In genomic region chr3:134312873-134313838, GRCh38 we compare ENCODE assay signal across 8 cellular contexts.
DNase-seq lines count a peak whose midpoint lies in the region; ATAC-seq and TF ChIP-seq lines count a peak whose summit lies in the region.

No MANE protein-coding gene starts in this region.

- DNase-seq in H7 (peak; percentile 97), astrocyte of the cerebellum (ENCODE audit: low read depth) (no peak), iPS DF 6.9 (ENCODE audit: low read depth, low spot score) (no peak), gastrocnemius medialis (peak in 1 of 2 donors; percentile 68), D341Med (ENCODE audit: low spot score) (no peak)
- DNase-seq in CD4-positive, alpha-beta T cell: no peak

- no CpG with 5 or more reads among the region's 74 CpGs for WGBS in iPS DF 6.9 (ENCODE audit: insufficient coverage, insufficient read length)

- no peaks in the 10 kb centered on the region for H3K9me3 ChIP-seq in iPS DF 6.9 (ENCODE audit: control insufficient read depth, insufficient read depth, low read length)
- H3K9me3 ChIP-seq in gastrocnemius medialis: no peaks in the 10 kb centered on the region
- no peaks in the 10 kb centered on the region for H3K9me3 ChIP-seq in CD4-positive, alpha-beta T cell (ENCODE audit: control insufficient read depth, low read length)

- CTCF ChIA-PET in CD4-positive, alpha-beta T cell (lab: Charles Lee): no interaction called here

- H3K27ac ChIP-seq in iPS DF 6.9 (ENCODE audit: low read length) (no peak overlapping the region), gastrocnemius medialis (peak overlapping the region; percentile 66 to 83 (median 81))
- H3K27ac ChIP-seq in CD4-positive, alpha-beta T cell (ENCODE audit: low read depth, low read length): no peak overlapping the region

- peaks cover 37% of the 10 kb centered on the region for H3K27me3 Mint-ChIP-seq in CD4-positive, alpha-beta T cell

- no peak overlapping the region for H3K27ac Mint-ChIP-seq in CD4-positive, alpha-beta T cell

- no peak overlapping the region for H3K4me3 Mint-ChIP-seq in CD4-positive, alpha-beta T cell

- H3K27me3 ChIP-seq in H7 (ENCODE audit: control insufficient read depth, insufficient read depth, low read length): peaks cover 19% of the 10 kb centered on the region
- peaks cover 3% of the 10 kb centered on the region; the same call in 1 of the 2 replicates for H3K27me3 ChIP-seq in iPS DF 6.9 (ENCODE audit: control insufficient read depth, insufficient read depth, low read length)
- H3K27me3 ChIP-seq in gastrocnemius medialis: no peaks in the 10 kb centered on the region
- H3K27me3 ChIP-seq in CD4-positive, alpha-beta T cell (ENCODE audit: control insufficient read depth, insufficient read depth, low read length): peaks cover 19% of the 10 kb centered on the region

- H3K9me3 Mint-ChIP-seq in CD4-positive, alpha-beta T cell: no peaks in the 10 kb centered on the region

- peak; percentile 47 for TF ChIP-seq CTCF in astrocyte of the cerebellum (IDR thresholded peaks at IDR 0.05; ENCODE audit: low read depth, low read length, missing control alignments)
- peak in 2 of 5 experiments; percentile 38 to 57 for TF ChIP-seq CTCF in gastrocnemius medialis (IDR thresholded peaks at IDR 0.05 in 4 of 5, conservative IDR thresholded peaks at IDR 0.05 in 1 of 5)
- TF ChIP-seq CTCF in CD4-positive, alpha-beta T cell (IDR thresholded peaks at IDR 0.05): no peak

- no peaks in the 10 kb centered on the region for H3K36me3 Mint-ChIP-seq in CD4-positive, alpha-beta T cell (ENCODE audit: low read depth)

- ATAC-seq in gastrocnemius medialis (peak; percentile 62 to 64), GM21576 (IDR thresholded peaks at IDR 0.05; ENCODE audit: unreplicated experiment) (no peak), HG03432 (IDR thresholded peaks at IDR 0.05; ENCODE audit: unreplicated experiment) (no peak)
- no peak for ATAC-seq in CD4-positive, alpha-beta T cell (ENCODE audit: poor library complexity)

- H3K4me1 Mint-ChIP-seq in CD4-positive, alpha-beta T cell (ENCODE audit: low read depth): peaks cover 3% of the 10 kb centered on the region

- POLR2A ChIA-PET in CD4-positive, alpha-beta T cell (lab: Charles Lee): no interaction called here

- intact Hi-C loops in gastrocnemius medialis (cut with DNase I; ENCODE audit: low total_unique reads): loop anchor here (1.0 kb wide), 1 partner anchor 65 kb away; no protein-coding TSS in a partner anchor
- intact Hi-C loops in CD4-positive, alpha-beta T cell (cut with DNase I, micrococcal nuclease): no loop called here

- peaks cover 19% of the 10 kb centered on the region for H3K4me1 ChIP-seq in iPS DF 6.9 (ENCODE audit: control insufficient read depth, insufficient read depth, low read length)
- H3K4me1 ChIP-seq in gastrocnemius medialis: peaks cover 35 to 48% of the 10 kb centered on the region in 2 donors

- peak; percentile 12 to 20 for TF ChIP-seq POLR2A in gastrocnemius medialis (IDR thresholded peaks at IDR 0.05)

- in situ Hi-C loops in astrocyte of the cerebellum (cut with HindIII; ENCODE audit: low sequenced_read_pairs): loop anchor here (25.0 kb wide), 1 partner anchor 174 kb away; the partner anchor contains the start of genes ANAPC13 and CEP63
- in situ Hi-C loops in gastrocnemius medialis (cut with MboI; ENCODE audit: low sequenced_read_pairs in 4 of 4): no loop called here

- H3K4me3 ChIP-seq in H7 (ENCODE audit: insufficient read depth, low read depth, low read length): peak overlapping the region; percentile 46
- peak overlapping the region; percentile 38 for H3K4me3 ChIP-seq in astrocyte of the cerebellum (ENCODE audit: low read depth, low read length)
- peak overlapping the region; percentile 32; the same call in 1 of the 2 replicates for H3K4me3 ChIP-seq in iPS DF 6.9 (ENCODE audit: low read length)
- peak overlapping the region; percentile 55 to 69 (median 61) for H3K4me3 ChIP-seq in gastrocnemius medialis

- H3K36me3 ChIP-seq in H7 (replicated peaks; ENCODE audit: control insufficient read depth, insufficient read depth, low read length) (no peaks in the 10 kb centered on the region), iPS DF 6.9 (ENCODE audit: control insufficient read depth, insufficient read depth, low read length) (no peaks in the 10 kb centered on the region), gastrocnemius medialis (no peaks in the 10 kb centered on the region)

Comparison
In these comparisons a context has a peak if more than half of its experiments do, and no peak if none do; other contexts are left out.
1. H3K27ac ChIP-seq: peak in gastrocnemius medialis (4 of 4); none in iPS DF 6.9 (single experiment) and CD4-positive, alpha-beta T cell (single experiment).
2. ATAC-seq: peak in gastrocnemius medialis (2 of 2); none in CD4-positive, alpha-beta T cell (single experiment), GM21576 (single experiment) and HG03432 (single experiment).
3. Peak in every context shown above with its lines, with median percentiles within 50 percentile points of each other: H3K4me3 ChIP-seq.